11 cellular contexts compared by ENCODE assay signal in genomic region chrX:38929966-38930421, GRCh38.
DNase-seq lines count a peak whose midpoint lies in the region; TF ChIP-seq lines count a peak whose summit lies in the region.
"Had no signal": no experiment of that assay in that cellular context is flagged by ENCODE, and none has a peak within 500 bp of the region (broad histone marks: within the 10 kb centered on the region; RNA-seq: fewer than 3 reads in every experiment).

No MANE protein-coding gene starts in this region.

- no peak overlapping the region for H3K4me3 Mint-ChIP-seq in progenitor cell of endocrine pancreas (ENCODE audit: low read depth)
- H3K4me3 Mint-ChIP-seq: activated T-helper 1 cell treated with anti-CD3 and anti-CD28 coated beads, Interleukin-12 subunit alpha, Interleukin-12 subunit beta, Interleukin-2, Interleukin-4 antibody, amounts not matched to agents 30 ng/mL and 10 ng/mL and 1 ng/mL, durations not matched to agents 14 hours and 24 hours and 36 hours had no signal

- H3K4me1 Mint-ChIP-seq in progenitor cell of endocrine pancreas (ENCODE audit: low read depth): no peaks in the 10 kb centered on the region

- peaks cover 11% of the 10 kb centered on the region for H3K9me3 Mint-ChIP-seq in progenitor cell of endocrine pancreas (ENCODE audit: low read depth)
- H3K9me3 Mint-ChIP-seq: activated T-helper 1 cell treated with anti-CD3 and anti-CD28 coated beads, Interleukin-12 subunit alpha, Interleukin-12 subunit beta, Interleukin-2, Interleukin-4 antibody, amounts not matched to agents 30 ng/mL and 10 ng/mL and 1 ng/mL, durations not matched to agents 14 hours and 24 hours and 36 hours had no signal

- DNase-seq in GM03348 (ENCODE audit: low spot score) (peak; percentile 51), NCI-H69 (lab: John Stamatoyannopoulos, UW) (peak; percentile 5), erythroblast (lab: John Stamatoyannopoulos, UW) (peak; percentile 5 to 9), progenitor cell of endocrine pancreas (ENCODE audit: low spot score, unreplicated experiment) (no peak), G401 (ENCODE audit: low spot score) (no peak), GF-D8 (lab: John Stamatoyannopoulos, UW) (no peak)
- no peak for DNase-seq in activated CD4-positive, alpha-beta T cell treated with anti-CD3 and anti-CD28 coated beads, Interleukin-2, amount 50 U/mL, for 4 hours
- DNase-seq in stimulated activated CD4-positive, alpha-beta T cell treated with anti-CD3 and anti-CD28 coated beads, Interleukin-4, amount 100 ng/mL, for 4 hours: no peak
- DNase-seq: cortex of kidney, posterior cingulate gyrus had no signal

- in situ Hi-C loops in G401 (cut with HindIII; ENCODE audit: low sequenced_read_pairs): no loop called here

- H3K27me3 Mint-ChIP-seq in progenitor cell of endocrine pancreas: no peaks in the 10 kb centered on the region

- no peaks in the 10 kb centered on the region for H3K36me3 Mint-ChIP-seq in progenitor cell of endocrine pancreas (ENCODE audit: insufficient read depth)

- no peak for TF ChIP-seq CTCF in progenitor cell of endocrine pancreas (IDR thresholded peaks at IDR 0.05; ENCODE audit: unreplicated experiment)

- TF ChIP-seq POLR2A in erythroblast (IDR thresholded peaks at IDR 0.05; ENCODE audit: low read length): no peak

- H3K27ac Mint-ChIP-seq in progenitor cell of endocrine pancreas: peak overlapping the region; percentile 35
- H3K27ac Mint-ChIP-seq: activated T-helper 1 cell treated with anti-CD3 and anti-CD28 coated beads, Interleukin-12 subunit alpha, Interleukin-12 subunit beta, Interleukin-2, Interleukin-4 antibody, amounts not matched to agents 30 ng/mL and 10 ng/mL and 1 ng/mL, durations not matched to agents 14 hours and 24 hours and 36 hours had no signal

Comparison
In these comparisons a context has a peak if more than half of its experiments do, and no peak if none do; other contexts are left out.
1. DNase-seq: peak in GM03348 (single experiment), NCI-H69 (single experiment) and erythroblast (2 of 2); none in progenitor cell of endocrine pancreas (single experiment), G401 (single experiment), activated CD4-positive, alpha-beta T cell treated with anti-CD3 and anti-CD28 coated beads, Interleukin-2, amount 50 U/mL, for 4 hours (0 of 2), stimulated activated CD4-positive, alpha-beta T cell treated with anti-CD3 and anti-CD28 coated beads, Interleukin-4, amount 100 ng/mL, for 4 hours (0 of 2) and GF-D8 (single experiment).